In the genomic region with DNA sequence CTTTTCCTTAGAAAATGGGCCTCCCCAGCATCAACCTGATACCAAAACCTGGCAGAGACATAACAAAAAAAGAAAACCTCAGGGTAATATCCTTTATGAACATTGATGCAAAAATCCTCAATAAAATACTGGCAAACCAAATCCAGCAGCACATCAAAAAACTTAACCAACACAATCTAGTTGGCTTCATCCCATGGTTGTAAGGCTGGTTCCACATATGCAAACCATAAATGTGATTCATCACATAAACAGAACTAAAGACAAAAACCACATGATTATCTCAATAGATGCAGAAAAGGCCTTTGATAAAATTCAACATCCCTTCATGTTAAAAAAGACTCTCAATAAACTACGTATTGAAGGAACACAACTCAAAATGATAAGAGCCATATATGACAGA, we compare ENCODE assay signal across 7 cellular contexts.
A peak's percentile ranks its signal among the peaks of the same experiment; 100 is the strongest.
DNase-seq lines count a peak whose midpoint lies in the region; TF ChIP-seq lines count a peak whose summit lies in the region.
"Not testable (repeated sequence)": the region's sequence is repeated elsewhere in the genome, so short reads cannot be mapped to it uniquely, and the experiment has no call there.

No MANE protein-coding gene starts in this region.

- not testable (repeated sequence) for TF ChIP-seq CTCF in AG09319 (IDR thresholded peaks at IDR 0.05; ENCODE audit: low read depth, low read length); HFFc6 (IDR thresholded peaks at IDR 0.05); astrocyte of the spinal cord (IDR thresholded peaks at IDR 0.05; ENCODE audit: low read depth, low read length); fibroblast of mammary gland (conservative IDR thresholded peaks at IDR 0.05; ENCODE audit: control insufficient read depth, insufficient read depth, low read depth, low read length)

- H3K9me3 Mint-ChIP-seq in HFFc6, result not testable (repeated sequence)

- DNase-seq in AG09319 (ENCODE audit: extremely low read depth, low read depth) (peak; percentile 23), ELR (ENCODE audit: low read depth) (peak; percentile 12), HFFc6 (peak; percentile 55), RPMI7951 (ENCODE audit: low read depth) (peak; percentile 58), astrocyte of the spinal cord (ENCODE audit: low read depth, low spot score) (peak; percentile 35), fibroblast of mammary gland (ENCODE audit: low read depth) (peak; percentile 71), iris pigment epithelial cell (ENCODE audit: low read depth) (peak; percentile 57)

- H3K4me3 Mint-ChIP-seq in HFFc6, result not testable (repeated sequence)

- not testable (repeated sequence) for H3K27ac Mint-ChIP-seq in HFFc6

- not testable (repeated sequence) for H3K27me3 Mint-ChIP-seq in HFFc6 (ENCODE audit: insufficient read depth)

- in situ Hi-C loops in astrocyte of the spinal cord (cut with HindIII; ENCODE audit: low sequenced_read_pairs), result not testable (repeated sequence)

- peaks cover 11% of the 10 kb centered on the region for H3K36me3 Mint-ChIP-seq in HFFc6 (ENCODE audit: low read depth)

- H3K4me3 ChIP-seq in astrocyte of the spinal cord (ENCODE audit: low read depth, low read length); fibroblast of mammary gland (ENCODE audit: control insufficient read depth, low read depth, low read length): not testable (repeated sequence)

- peaks cover 40% of the 10 kb centered on the region for H3K4me1 Mint-ChIP-seq in HFFc6 (ENCODE audit: low read depth)

Comparison
In these comparisons a context has a peak if more than half of its experiments do, and no peak if none do; other contexts are left out.
1. DNase-seq: peak in every context shown above with its lines; median percentile 71 in fibroblast of mammary gland; 58 in RPMI7951; 57 in iris pigment epithelial cell; 55 in HFFc6; 35 in astrocyte of the spinal cord; 23 in AG09319; 12 in ELR.